ENCODE assay signal across 8 cellular contexts in the genomic region with DNA sequence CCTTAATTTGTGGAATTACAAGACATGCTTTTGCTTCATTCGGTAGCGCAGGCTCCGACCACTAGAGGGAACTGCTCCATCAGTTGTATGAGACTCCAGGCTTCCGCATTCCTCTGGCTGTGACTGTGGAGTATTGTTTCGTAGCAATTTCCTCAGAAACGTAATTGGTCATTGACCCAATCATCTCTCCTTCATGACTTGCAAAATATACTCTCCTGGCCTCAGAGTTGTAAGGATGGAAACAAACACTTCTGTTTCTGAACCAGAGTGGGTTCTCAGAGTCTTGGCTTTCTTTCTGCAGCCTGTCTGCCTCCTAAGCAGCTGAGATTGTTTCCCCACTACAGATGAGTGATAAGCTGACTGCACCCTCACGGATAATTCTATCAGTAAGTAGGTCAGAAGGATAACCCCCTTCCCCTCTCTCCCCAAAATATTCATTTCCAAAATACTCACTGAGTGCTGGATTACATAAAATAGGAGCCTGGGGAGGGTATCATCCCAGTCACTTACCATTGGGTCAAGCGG.
A peak's percentile ranks its signal among the peaks of the same experiment; 100 is the strongest.
DNase-seq lines count a peak whose midpoint lies in the region; ATAC-seq and TF ChIP-seq lines count a peak whose summit lies in the region.

No MANE protein-coding gene starts in this region.

- peak; percentile 97 for TF ChIP-seq CTCF in AG09319 (IDR thresholded peaks at IDR 0.05; ENCODE audit: low read depth, low read length)
- peak; percentile 92 for TF ChIP-seq CTCF in kidney epithelial cell (IDR thresholded peaks at IDR 0.05; ENCODE audit: insufficient read depth, low read length, poor library complexity, severe bottlenecking)

- H3K36me3 ChIP-seq in kidney epithelial cell (ENCODE audit: control insufficient read depth, insufficient read depth, low read length), result no peaks in the 10 kb centered on the region

- ATAC-seq in GM18858 (IDR thresholded peaks at IDR 0.05; ENCODE audit: unreplicated experiment) (peak; percentile 83), HG03060 (IDR thresholded peaks at IDR 0.05; ENCODE audit: low read depth, unreplicated experiment) (peak; percentile 91)

- DNase-seq in AG09319 (ENCODE audit: extremely low read depth, low read depth), result peak; percentile 89
- DNase-seq in NCI-H2081 (lab: John Stamatoyannopoulos, UW), result peak; percentile 79 to 87
- DNase-seq in UCSD-AML1 (lab: John Stamatoyannopoulos, UW; ENCODE audit: unreplicated experiment), result peak; percentile 80
- DNase-seq in cerebellar cortex (ENCODE audit: low spot score), result peak; percentile 75
- DNase-seq in kidney epithelial cell (ENCODE audit: low read depth), result peak; percentile 74
- peak; percentile 41 to 52 (median 44) for DNase-seq in stimulated activated CD4-positive, alpha-beta T cell treated with anti-CD3 and anti-CD28 coated beads, Interleukin-12 subunit alpha, Interleukin-12 subunit beta, amount 100 ng/mL, for 48 hours (ENCODE audit: low read depth in 2 of 3, low spot score in 1 of 3)

- no peaks in the 10 kb centered on the region for H3K27me3 ChIP-seq in kidney epithelial cell (ENCODE audit: control insufficient read depth, insufficient read depth, low read length)

- H3K4me3 ChIP-seq in kidney epithelial cell (ENCODE audit: low read depth, low read length), result peak overlapping the region; percentile 6

Comparison
In these comparisons a context has a peak if more than half of its experiments do, and no peak if none do; other contexts are left out.
1. Peak in every context shown above with its lines: DNase-seq, ATAC-seq and H3K4me3 ChIP-seq.